In the genomic region with DNA sequence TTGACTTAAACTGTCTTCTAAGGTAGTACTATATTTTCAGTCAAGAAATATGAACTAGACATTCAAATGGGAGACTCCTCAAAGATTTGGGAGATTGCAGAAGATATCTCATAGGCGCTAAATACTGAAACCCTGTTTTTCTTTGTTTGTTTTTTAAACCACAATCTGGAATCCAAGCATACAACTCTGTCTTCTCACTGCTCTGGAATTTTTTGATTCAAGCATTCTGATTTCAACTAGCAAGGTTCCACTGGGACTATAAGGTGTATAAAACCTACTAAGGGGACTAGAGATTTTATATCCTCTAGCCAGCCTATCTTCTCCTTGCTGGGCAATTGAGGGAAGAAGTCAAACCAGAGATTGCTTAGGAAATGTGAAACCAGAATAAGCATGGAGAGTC, we compare ENCODE assay signal across 18 cellular contexts.
A peak's percentile ranks its signal among the peaks of the same experiment; 100 is the strongest.
DNase-seq lines count a peak whose midpoint lies in the region; ATAC-seq, FAIRE-seq and TF ChIP-seq lines count a peak whose summit lies in the region.
"Had no signal": no experiment of that assay in that cellular context is flagged by ENCODE, and none has a peak within 500 bp of the region (broad histone marks: within the 10 kb centered on the region; RNA-seq: fewer than 3 reads in every experiment).

No MANE protein-coding gene starts in this region.

- POLR2A ChIA-PET in naive thymus-derived CD4-positive, alpha-beta T cell (lab: Charles Lee) = no interaction called here

- FAIRE-seq in bronchial epithelial cell (lab: Jason Lieb, UNC) = no peak

- H3K27me3 ChIP-seq in bronchial epithelial cell (ENCODE audit: control insufficient read depth, insufficient read depth, low read length) = no peaks in the 10 kb centered on the region
- H3K27me3 ChIP-seq in naive thymus-derived CD4-positive, alpha-beta T cell (ENCODE audit: control insufficient read depth in 2 of 2, insufficient read depth in 2 of 2, low read length in 2 of 2) = no peaks in the 10 kb centered on the region
- H3K27me3 ChIP-seq in neuronal stem cell (ENCODE audit: control insufficient read depth in 3 of 3, insufficient read depth in 3 of 3, low read depth in 1 of 3, low read length in 3 of 3) = no peaks in the 10 kb centered on the region
- H3K27me3 ChIP-seq: heart left ventricle, MG63, testis had no signal

- no peak overlapping the region for H2BK12ac ChIP-seq in neuronal stem cell (ENCODE audit: low read length)

- H3K4me1 Mint-ChIP-seq in naive thymus-derived CD4-positive, alpha-beta T cell = peaks cover 31 to 76% (median 64%) of the 10 kb centered on the region in 7 donors

- H3K27ac ChIP-seq in naive thymus-derived CD4-positive, alpha-beta T cell (ENCODE audit: low read depth, low read length) = no peak overlapping the region
- H3K27ac ChIP-seq in neuronal stem cell (replicated peaks; ENCODE audit: low read length) = no peak overlapping the region
- H3K27ac ChIP-seq: heart left ventricle, testis had no signal

- ATAC-seq in naive thymus-derived CD4-positive, alpha-beta T cell = no peak
- ATAC-seq in HG03354 (IDR thresholded peaks at IDR 0.05; ENCODE audit: poor library complexity, severe bottlenecking, unreplicated experiment) = no peak
- ATAC-seq: heart left ventricle, left cardiac atrium had no signal

- no CpG with 5 or more reads among the region's 1 CpG for WGBS in neuronal stem cell (ENCODE audit: extremely low coverage in 2 of 2, insufficient read length in 2 of 2, insufficient replicate concordance in 1 of 2), 2 donors

- no peak overlapping the region for H3K18ac ChIP-seq in neuronal stem cell (ENCODE audit: low read length)

- H3K79me1 ChIP-seq in neuronal stem cell (ENCODE audit: low read depth, low read length) = no peaks in the 10 kb centered on the region

- H3K4me2 ChIP-seq in neuronal stem cell (ENCODE audit: insufficient read depth, low read length, poor library complexity, severe bottlenecking) = no peak overlapping the region

- H3K27me3 Mint-ChIP-seq in naive thymus-derived CD4-positive, alpha-beta T cell = no peaks in the 10 kb centered on the region
- H3K27me3 Mint-ChIP-seq: central memory CD8-positive, alpha-beta T cell had no signal

- peak; percentile 11 for DNase-seq in AG09309 (ENCODE audit: low read depth)
- peak; percentile 72 for DNase-seq in LHCN-M2 (ENCODE audit: low read depth)
- DNase-seq in bronchial epithelial cell (ENCODE audit: low read depth) = peak; percentile 26
- no peak for DNase-seq in naive thymus-derived CD4-positive, alpha-beta T cell
- DNase-seq in activated gamma-delta T cell treated with Interleukin-2 at 50 U/mL for 16 hours = no peak
- no peak for DNase-seq in neuronal stem cell (ENCODE audit: low spot score)
- no peak for DNase-seq in NCI-H69 (lab: John Stamatoyannopoulos, UW)
- DNase-seq: activated CD4-positive, CD25-positive, alpha-beta regulatory T cell treated with anti-CD3 and anti-CD28 coated beads, Interleukin-2, amount 50 U/mL, for 72 hours; activated naive CD4-positive, alpha-beta T cell; heart left ventricle; left cardiac atrium; MG63; NCI-H2029; stimulated activated CD4-positive, alpha-beta T cell treated with anti-CD3 and anti-CD28 coated beads, Interleukin-1b, Interleukin-23, amount 100 ng/mL, for 48 hours; testis had no signal

- intact Hi-C loops in naive thymus-derived CD4-positive, alpha-beta T cell (cut with micrococcal nuclease) = no loop called here

- H3K23ac ChIP-seq in neuronal stem cell (ENCODE audit: low read depth, low read length, poor library complexity) = no peak overlapping the region

- H3K4me3 ChIP-seq in AG09309 (ENCODE audit: control insufficient read depth, low read depth, low read length) (no peak overlapping the region), bronchial epithelial cell (ENCODE audit: low read depth, low read length) (no peak overlapping the region), neuronal stem cell (ENCODE audit: low read length in 2 of 2) (no peak overlapping the region)
- no peak overlapping the region for H3K4me3 ChIP-seq in naive thymus-derived CD4-positive, alpha-beta T cell (ENCODE audit: low read length)
- H3K4me3 ChIP-seq: heart left ventricle, MG63, testis had no signal

- no peak overlapping the region for H3K14ac ChIP-seq in neuronal stem cell (ENCODE audit: low read length)

- no peak overlapping the region for H2BK15ac ChIP-seq in neuronal stem cell (ENCODE audit: low read length)

- peaks cover 6 to 38% of the 10 kb centered on the region in 2 donors for H3K4me1 ChIP-seq in naive thymus-derived CD4-positive, alpha-beta T cell (ENCODE audit: control insufficient read depth in 2 of 2, insufficient read depth in 2 of 2, low read length in 2 of 2)
- no peaks in the 10 kb centered on the region for H3K4me1 ChIP-seq in neuronal stem cell (ENCODE audit: control insufficient read depth in 2 of 2, insufficient read depth in 1 of 2, low read depth in 1 of 2, low read length in 2 of 2)
- H3K4me1 ChIP-seq: heart left ventricle, testis had no signal

- TF ChIP-seq CTCF in AG09309 (IDR thresholded peaks at IDR 0.05; ENCODE audit: control insufficient read depth, insufficient read depth, low read depth, low read length, missing control alignments) = no peak
- no peak for TF ChIP-seq CTCF in bronchial epithelial cell (IDR thresholded peaks at IDR 0.05; ENCODE audit: insufficient read depth, low read length, severe bottlenecking)

- H3K9me3 Mint-ChIP-seq in naive thymus-derived CD4-positive, alpha-beta T cell = peaks cover 0 to 33% (median 11%) of the 10 kb centered on the region in 11 donors

- H4K91ac ChIP-seq in neuronal stem cell (ENCODE audit: low read depth, low read length, poor library complexity) = no peak overlapping the region

- no peak overlapping the region for H2BK5ac ChIP-seq in neuronal stem cell (ENCODE audit: low read length)

- H3K36me3 Mint-ChIP-seq in naive thymus-derived CD4-positive, alpha-beta T cell = peaks cover 0 to 55% (median 9%) of the 10 kb centered on the region in 5 donors

- no peak overlapping the region for H2AK5ac ChIP-seq in neuronal stem cell (ENCODE audit: low read depth, low read length)

- no peak overlapping the region for H4K8ac ChIP-seq in neuronal stem cell (ENCODE audit: low read depth, low read length)

- CTCF ChIA-PET in naive thymus-derived CD4-positive, alpha-beta T cell (lab: Charles Lee) = no interaction called here

- peak overlapping the region in 6 of 9 donors; percentile 43 to 84 (median 74) for H3K27ac Mint-ChIP-seq in naive thymus-derived CD4-positive, alpha-beta T cell

- peak overlapping the region in 1 of 10 donors; percentile 24 for H3K4me3 Mint-ChIP-seq in naive thymus-derived CD4-positive, alpha-beta T cell
- H3K4me3 Mint-ChIP-seq: central memory CD8-positive, alpha-beta T cell; T-helper 1 cell treated with Interleukin-12 subunit alpha and Interleukin-12 subunit beta and Interleukin-4 antibody, amounts not matched to agents 30 μg/mL and 1 μg/mL, for 36 hours had no signal

- no peaks in the 10 kb centered on the region for H3K9me3 ChIP-seq in naive thymus-derived CD4-positive, alpha-beta T cell (ENCODE audit: control insufficient read depth in 2 of 3, low read length in 3 of 3)
- no peaks in the 10 kb centered on the region for H3K9me3 ChIP-seq in neuronal stem cell (replicated peaks in 1 of 2; ENCODE audit: control insufficient read depth in 2 of 2, insufficient read depth in 1 of 2, low read depth in 1 of 2, low read length in 2 of 2)
- H3K9me3 ChIP-seq: MG63, testis had no signal

- H2AFZ ChIP-seq in neuronal stem cell (ENCODE audit: low read length) = no peak overlapping the region

- H3K4ac ChIP-seq in neuronal stem cell (ENCODE audit: low read length) = no peak overlapping the region

- H3K36me3 ChIP-seq in bronchial epithelial cell (ENCODE audit: control insufficient read depth, insufficient read depth, low read length) (no peaks in the 10 kb centered on the region), neuronal stem cell (replicated peaks in 1 of 2; ENCODE audit: control insufficient read depth in 2 of 2, insufficient read depth in 2 of 2, low read length in 2 of 2) (no peaks in the 10 kb centered on the region)
- H3K36me3 ChIP-seq in naive thymus-derived CD4-positive, alpha-beta T cell (ENCODE audit: control insufficient read depth in 2 of 3, insufficient read depth in 3 of 3, low read length in 3 of 3) = no peaks in the 10 kb centered on the region
- H3K36me3 ChIP-seq: heart left ventricle, MG63 had no signal

- no peak overlapping the region for H3K9ac ChIP-seq in neuronal stem cell (ENCODE audit: low read depth, low read length, poor library complexity)

- no peak overlapping the region for H2BK120ac ChIP-seq in neuronal stem cell (ENCODE audit: low read depth, low read length)

Comparison
In these comparisons a context has a peak if more than half of its experiments do, and no peak if none do; other contexts are left out.
1. DNase-seq: peak in AG09309 (single experiment), LHCN-M2 (single experiment) and bronchial epithelial cell (single experiment); none in naive thymus-derived CD4-positive, alpha-beta T cell (0 of 9), activated gamma-delta T cell treated with Interleukin-2 at 50 U/mL for 16 hours (single experiment), neuronal stem cell (single experiment) and NCI-H69 (single experiment).